Comparison of ENCODE assay signal across 21 cellular contexts in genomic region chr10:91144961-91145360, GRCh38.
DNase-seq lines count a peak whose midpoint lies in the region; ATAC-seq and TF ChIP-seq lines count a peak whose summit lies in the region.
"Had no signal": no experiment of that assay in that cellular context is flagged by ENCODE, and none has a peak within 500 bp of the region (broad histone marks: within the 10 kb centered on the region; RNA-seq: fewer than 3 reads in every experiment).

No MANE protein-coding gene starts in this region.

- peak; percentile 23 for DNase-seq in A172 (ENCODE audit: low spot score)
- peak; percentile 60 for DNase-seq in GM23248
- peak; percentile 96 for DNase-seq in amniotic epithelial cell (ENCODE audit: low read depth)
- peak; percentile 37 for DNase-seq in mesenchymal stem cell
- DNase-seq in upper lobe of left lung: no peak
- no peak for DNase-seq in breast epithelium (ENCODE audit: low spot score in 2 of 2)
- no peak for DNase-seq in NCI-H2029 treated with DMSO at 0.1 percent for 48 hours (lab: John Stamatoyannopoulos, UW)
- DNase-seq: 8988T; Calu3; CD8-positive, alpha-beta T cell; H9; NCI-H1417; NCI-H187 treated with DMSO at 0.1 percent for 48 hours; NCI-H345; NCI-H526; PC-3; RPMI8226; SHP77 treated with DMSO at 0.1 percent for 48 hours; SK-N-SH had no signal

- H3K79me1 ChIP-seq in mesenchymal stem cell (replicated peaks; ENCODE audit: low read length, poor library complexity, severe bottlenecking): no peaks in the 10 kb centered on the region

- H3K4me2 ChIP-seq in GM23248 (ENCODE audit: unreplicated experiment) (no peak overlapping the region), mesenchymal stem cell (ENCODE audit: low read length, poor library complexity, severe bottlenecking) (no peak overlapping the region)
- H3K4me2 ChIP-seq: BLaER1, SK-N-SH had no signal

- H2BK5ac ChIP-seq in mesenchymal stem cell (ENCODE audit: low read depth, low read length, poor library complexity, severe bottlenecking): no peak overlapping the region

- peaks cover 21% of the 10 kb centered on the region; the same call in 1 of the 2 replicates for H3F3A ChIP-seq in GM23248 (ENCODE audit: insufficient read depth)

- H3K9ac ChIP-seq in GM23248: no peak overlapping the region
- no peak overlapping the region for H3K9ac ChIP-seq in mesenchymal stem cell (ENCODE audit: low read length)
- H3K9ac ChIP-seq: BLaER1, SK-N-SH had no signal

- H4K20me1 ChIP-seq in GM23248 (ENCODE audit: insufficient read depth): no peaks in the 10 kb centered on the region
- H4K20me1 ChIP-seq: BLaER1 had no signal

- H2BK15ac ChIP-seq in mesenchymal stem cell (ENCODE audit: low read depth, poor library complexity, severe bottlenecking): no peak overlapping the region

- no peak overlapping the region for H4K91ac ChIP-seq in mesenchymal stem cell (ENCODE audit: low read length)

- no peak for TF ChIP-seq CTCF in upper lobe of left lung (IDR thresholded peaks at IDR 0.05)
- TF ChIP-seq CTCF in breast epithelium (IDR thresholded peaks at IDR 0.05): no peak

- no peak overlapping the region for H2BK12ac ChIP-seq in mesenchymal stem cell (ENCODE audit: low read length in 2 of 2)

- 0 to 4% methylated on average over 1 of the region's 1 CpG for WGBS in GM23248 (ENCODE audit: low coverage in 1 of 2, low lambda C conversion rate in 2 of 2, missing lambda C conversion rate in 2 of 2), 2 experiments
- 0% methylated on average over 1 of the region's 1 CpG for WGBS in mesenchymal stem cell
- WGBS in upper lobe of left lung, 2 donors: 33 to 87% methylated on average over 1 of the region's 1 CpG

- no peaks in the 10 kb centered on the region for H3K79me2 ChIP-seq in GM23248 (ENCODE audit: insufficient read depth)

- H3K27me3 ChIP-seq in GM23248 (replicated peaks; ENCODE audit: insufficient read depth): no peaks in the 10 kb centered on the region
- no peaks in the 10 kb centered on the region for H3K27me3 ChIP-seq in mesenchymal stem cell (ENCODE audit: control insufficient read depth in 1 of 2, insufficient read depth in 1 of 2, low read length in 2 of 2)
- H3K27me3 ChIP-seq in upper lobe of left lung: no peaks in the 10 kb centered on the region
- no peaks in the 10 kb centered on the region for H3K27me3 ChIP-seq in breast epithelium
- H3K27me3 ChIP-seq: BLaER1 had no signal

- intact Hi-C loops in breast epithelium (cut with DNase I; ENCODE audit: low total_unique reads): no loop called here

- H3K9me3 ChIP-seq in GM23248 (ENCODE audit: low read depth): no peaks in the 10 kb centered on the region
- no peaks in the 10 kb centered on the region for H3K9me3 ChIP-seq in mesenchymal stem cell (ENCODE audit: control insufficient read depth, low read length)
- H3K9me3 ChIP-seq in upper lobe of left lung: no peaks in the 10 kb centered on the region
- no peaks in the 10 kb centered on the region for H3K9me3 ChIP-seq in breast epithelium
- H3K9me3 ChIP-seq: BLaER1, SK-N-SH had no signal

- H3K4me1 ChIP-seq in GM23248 (ENCODE audit: insufficient read depth): peaks cover 15% of the 10 kb centered on the region; the same call in 1 of the 2 replicates
- H3K4me1 ChIP-seq in mesenchymal stem cell (ENCODE audit: control insufficient read depth, insufficient read depth, low read depth, low read length): no peaks in the 10 kb centered on the region
- H3K4me1 ChIP-seq in upper lobe of left lung: no peaks in the 10 kb centered on the region
- no peaks in the 10 kb centered on the region for H3K4me1 ChIP-seq in breast epithelium

- H3K18ac ChIP-seq in mesenchymal stem cell (ENCODE audit: low read depth in 1 of 2, low read length in 2 of 2): no peak overlapping the region

- H3K27ac ChIP-seq in GM23248 (no peak overlapping the region), mesenchymal stem cell (ENCODE audit: low read length, poor library complexity, severe bottlenecking) (no peak overlapping the region), upper lobe of left lung (no peak overlapping the region), breast epithelium (no peak overlapping the region)
- H3K27ac ChIP-seq: BLaER1 had no signal

- no peak overlapping the region for H3K23ac ChIP-seq in mesenchymal stem cell (ENCODE audit: low read length in 2 of 2)

- H3K4ac ChIP-seq in mesenchymal stem cell (ENCODE audit: low read depth in 1 of 2, low read length in 2 of 2): no peak overlapping the region

- H2AK5ac ChIP-seq in mesenchymal stem cell (ENCODE audit: low read length, severe bottlenecking): no peak overlapping the region

- no peak overlapping the region for H2BK120ac ChIP-seq in mesenchymal stem cell (ENCODE audit: low read depth, low read length)

- ATAC-seq in upper lobe of left lung (ENCODE audit: low FRiP score in 2 of 2) (no peak), HG03432 (IDR thresholded peaks at IDR 0.05; ENCODE audit: unreplicated experiment) (no peak)
- ATAC-seq: CD8-positive, alpha-beta T cell; PC-3 had no signal

- no peaks in the 10 kb centered on the region for H3K36me3 ChIP-seq in GM23248 (ENCODE audit: low read depth)
- H3K36me3 ChIP-seq in mesenchymal stem cell (ENCODE audit: control insufficient read depth in 1 of 2, insufficient read depth in 2 of 2, low read depth in 1 of 2, low read length in 2 of 2): no peaks in the 10 kb centered on the region
- no peaks in the 10 kb centered on the region for H3K36me3 ChIP-seq in upper lobe of left lung
- no peaks in the 10 kb centered on the region for H3K36me3 ChIP-seq in breast epithelium
- H3K36me3 ChIP-seq: BLaER1 had no signal

- no peak for TF ChIP-seq POLR2A in upper lobe of left lung (IDR thresholded peaks at IDR 0.05)
- no peak for TF ChIP-seq POLR2A in breast epithelium (IDR thresholded peaks at IDR 0.05)

- in situ Hi-C loops in GM23248 (cut with MboI): no loop called here

- no peak for TF ChIP-seq EP300 in upper lobe of left lung (IDR thresholded peaks at IDR 0.05)

- H3K9me2 ChIP-seq in GM23248 (ENCODE audit: insufficient read depth): no peaks in the 10 kb centered on the region
- H3K9me2 ChIP-seq: SK-N-SH had no signal

- no peak overlapping the region for H2AFZ ChIP-seq in GM23248
- no peak overlapping the region for H2AFZ ChIP-seq in mesenchymal stem cell (ENCODE audit: low read depth, low read length)

- H3K4me3 ChIP-seq in GM23248: no peak overlapping the region
- H3K4me3 ChIP-seq in mesenchymal stem cell (ENCODE audit: insufficient read depth in 1 of 2, low read depth in 1 of 2, low read length in 2 of 2): no peak overlapping the region
- no peak overlapping the region for H3K4me3 ChIP-seq in upper lobe of left lung
- H3K4me3 ChIP-seq in breast epithelium: no peak overlapping the region
- H3K4me3 ChIP-seq: BLaER1 had no signal

- no peak overlapping the region for H3K14ac ChIP-seq in mesenchymal stem cell (ENCODE audit: low read length in 2 of 2)

- no peak overlapping the region for H4K8ac ChIP-seq in mesenchymal stem cell (ENCODE audit: low read length)

Comparison
In these comparisons a context has a peak if more than half of its experiments do, and no peak if none do; other contexts are left out.
1. DNase-seq: peak in A172 (single experiment), GM23248 (single experiment), amniotic epithelial cell (single experiment) and mesenchymal stem cell (single experiment); none in upper lobe of left lung (0 of 2), breast epithelium (0 of 2) and NCI-H2029 treated with DMSO at 0.1 percent for 48 hours (single experiment).